ENCODE assay signal across 9 cellular contexts in genomic region chr19:1567116-1567847, GRCh38. TPM values are rescaled to one million over a fixed set of nuclear protein-coding genes. Genes with fewer than 3 reads are reported as not detected.
DNase-seq lines count a peak whose midpoint lies in the region; ATAC-seq, FAIRE-seq and TF ChIP-seq lines count a peak whose summit lies in the region.
"Had no signal": no experiment of that assay in that cellular context is flagged by ENCODE, and none has a peak within 500 bp of the region (broad histone marks: within the 10 kb centered on the region; RNA-seq: fewer than 3 reads in every experiment).

No MANE protein-coding gene starts in this region.

- no peak for FAIRE-seq in A549 (lab: Jason Lieb, UNC)

- TF ChIP-seq POLR2A in A549 (IDR thresholded peaks at IDR 0.05; ENCODE audit: low read length): no peak

- H3K36me3 ChIP-seq in mammary epithelial cell (ENCODE audit: insufficient read depth, low read length): no peaks in the 10 kb centered on the region
- no peaks in the 10 kb centered on the region for H3K36me3 ChIP-seq in liver (ENCODE audit: control insufficient read depth in 4 of 4, insufficient read depth in 3 of 4, low read depth in 1 of 4, low read length in 3 of 4)
- H3K36me3 ChIP-seq in urinary bladder (ENCODE audit: insufficient read depth): no peaks in the 10 kb centered on the region

- ATAC-seq in A549 (peak in 1 of 2 experiments; percentile 48; a peak in 4 of 6 replicates), GM18868 (IDR thresholded peaks at IDR 0.05; ENCODE audit: unreplicated experiment) (no peak), GM19035 (IDR thresholded peaks at IDR 0.05; ENCODE audit: unreplicated experiment) (no peak)

- H2AFZ ChIP-seq in mammary epithelial cell (ENCODE audit: low read depth, low read length): peak overlapping the region; percentile 81

- CTCF ChIA-PET in A549 (lab: Yijun Ruan, JAX): interaction anchor here (0.6 to 3.8 kb wide), 4 partner anchors 21 to 105 kb away, joined by 3 to 19 read pairs (median 4); no protein-coding TSS in a partner anchor
- CTCF ChIA-PET in mammary epithelial cell (lab: Charles Lee; ENCODE audit: low non-redundant PET): no interaction called here

- peaks cover 52% of the 10 kb centered on the region for H3K79me2 ChIP-seq in mammary epithelial cell (ENCODE audit: insufficient read depth, low read length)

- TF ChIP-seq RAD21 in A549 (conservative IDR thresholded peaks at IDR 0.05 in 1 of 2, IDR thresholded peaks at IDR 0.05 in 1 of 2): no peak
- TF ChIP-seq RAD21 in liver (IDR thresholded peaks at IDR 0.05): no peak

- POLR2A ChIA-PET in A549 (lab: Yijun Ruan, JAX): interaction anchor here (1.0 kb wide), 1 partner anchor 26 kb away, joined by 4 read pairs; no protein-coding TSS in a partner anchor

- H3K27me3 ChIP-seq in mammary epithelial cell (ENCODE audit: insufficient read depth, low read length) (no peaks in the 10 kb centered on the region), liver (ENCODE audit: control insufficient read depth in 4 of 4, insufficient read depth in 4 of 4, low read length in 3 of 4) (no peaks in the 10 kb centered on the region)

- no TSS peak for BruUV-seq in mammary epithelial cell (replicated peaks; lab: Mats Ljungman, UMichigan)

- H3K4me2 ChIP-seq in A549 (peak overlapping the region; percentile 98), mammary epithelial cell (ENCODE audit: insufficient read depth, low read depth, low read length) (peak overlapping the region; percentile 95)

- no CpG with 5 or more reads among the region's 108 CpGs for WGBS in A549 (ENCODE audit: missing lambda C conversion rate)
- 7% methylated on average over 6 of the region's 108 CpGs for WGBS in mammary epithelial cell (ENCODE audit: low coverage, missing lambda C conversion rate)
- 2% methylated on average over 108 of the region's 108 CpGs for WGBS in liver
- WGBS in urinary bladder: under 1% methylated on average over 107 of the region's 108 CpGs

- peak overlapping the region; percentile 76 for H3K4me3 ChIP-seq in A549
- peak overlapping the region; percentile 75 to 91 (median 84) for H3K4me3 ChIP-seq in mammary epithelial cell (replicated peaks in 1 of 3; ENCODE audit: insufficient read depth in 1 of 3, low read depth in 2 of 3, low read length in 3 of 3)
- H3K4me3 ChIP-seq in liver (ENCODE audit: low read depth in 1 of 3, low read length in 3 of 3): peak overlapping the region; percentile 9 to 82 (median 32)
- H3K4me3 ChIP-seq in urinary bladder (ENCODE audit: low read depth, low read length): peak overlapping the region; percentile 82

- H3K27ac ChIP-seq in A549: peak overlapping the region; percentile 82 to 92
- peak overlapping the region; percentile 60 for H3K27ac ChIP-seq in mammary epithelial cell (ENCODE audit: insufficient read depth, low read depth, low read length)
- H3K27ac ChIP-seq in liver (ENCODE audit: low read depth in 1 of 2, low read length in 2 of 2): peak overlapping the region in 1 of 2 donors; percentile 50
- H3K27ac ChIP-seq in urinary bladder (ENCODE audit: low read depth): peak overlapping the region; percentile 85

- H3K4me1 ChIP-seq in A549 (peaks cover 4% of the 10 kb centered on the region; the same call in 1 of the 3 replicates), mammary epithelial cell (ENCODE audit: insufficient read depth, low read length) (peaks cover 13% of the 10 kb centered on the region), liver (ENCODE audit: control insufficient read depth in 4 of 4, insufficient read depth in 4 of 4, low read length in 3 of 4) (peaks cover 0 to 12% (median 8%) of the 10 kb centered on the region in 4 donors), urinary bladder (ENCODE audit: insufficient read depth) (no peaks in the 10 kb centered on the region)

- dilution Hi-C loops in mammary epithelial cell (cut with HindIII; ENCODE audit: low sequenced_read_pairs): no loop called here

- H3K9ac ChIP-seq in mammary epithelial cell (ENCODE audit: insufficient read depth, low read length) (peak overlapping the region; percentile 55), liver (ENCODE audit: low read depth in 1 of 2, low read length in 2 of 2) (no peak overlapping the region)

- H3K9me3 ChIP-seq in A549 (no peaks in the 10 kb centered on the region), mammary epithelial cell (replicated peaks; ENCODE audit: insufficient read depth, low read length) (no peaks in the 10 kb centered on the region), liver (ENCODE audit: control insufficient read depth in 4 of 4, low read length in 3 of 4) (no peaks in the 10 kb centered on the region)

- no peaks in the 10 kb centered on the region for H4K20me1 ChIP-seq in mammary epithelial cell (ENCODE audit: insufficient read depth, low read length)

- TF ChIP-seq EP300 in A549 (IDR thresholded peaks at IDR 0.05): no peak

- intact Hi-C loops in mammary epithelial cell (cut with micrococcal nuclease): loop anchor here (2.0 kb wide), 1 partner anchor 24 kb away; no protein-coding TSS in a partner anchor

- DNase-seq in A549 (ENCODE audit: low read depth in 1 of 2, low spot score in 1 of 2) (no peak), HK-2 (ENCODE audit: unreplicated experiment) (peak; percentile 38), mammary epithelial cell (no peak), iPS-NIHi11 (ENCODE audit: low spot score) (no peak)

- TF ChIP-seq CTCF in A549 (IDR thresholded peaks at IDR 0.05) (no peak), mammary epithelial cell (conservative IDR thresholded peaks at IDR 0.05 in 1 of 2, IDR thresholded peaks at IDR 0.05 in 1 of 2; ENCODE audit: extremely low read depth in 1 of 2, insufficient read depth in 1 of 2, low read depth in 1 of 2, low read length in 2 of 2) (no peak), liver (IDR thresholded peaks at IDR 0.05; ENCODE audit: low read depth, low read length, missing input control) (no peak)

- in situ Hi-C loops in mammary epithelial cell (cut with MboI; ENCODE audit: low sequenced_read_pairs in 2 of 2): no loop called here

TF ChIP-seq in A549, 52 proteins besides CTCF, POLR2A, EP300 and RAD21 (continues in another document):
- TF ChIP-seq HOXB13 (CRISPR knock-in tag; IDR thresholded peaks at IDR 0.05; ENCODE audit: low read depth) (no peak), RNF2 (IDR thresholded peaks at IDR 0.05; ENCODE audit: borderline replicate concordance, low read depth) (no peak), SREBF2 (IDR thresholded peaks at IDR 0.05) (no peak)

TF ChIP-seq in liver, 16 proteins besides CTCF, POLR2A, EP300 and RAD21 (continues in another document):
- TF ChIP-seq RXRA (IDR thresholded peaks at IDR 0.05) (no peak), FOXA1 (IDR thresholded peaks at IDR 0.05) (no peak), HNF4G (IDR thresholded peaks at IDR 0.05) (no peak)

RNA-seq across cellular contexts. Expression of gene MEX3D, which starts 0.8 kb away (rescaled TPM):
- polyA plus RNA-seq in A549 (2011; rRNA removed) (1.4 and 2.1 TPM in 2 replicates), A549 (2017; fragmentation: RNase III; extraction: RNeasy Plus Mini Kit Qiagen cat#74134 plus additional on column Dnase treatment) (6.6 to 7.5 TPM (median 7.1 TPM) in 3 replicates), mammary epithelial cell (10.3 TPM), liver (1 to 10 TPM in 1 of 2 donors, under 1 TPM in 1; 0.92 to 4.4 TPM), urinary bladder (19.1 TPM)
- 6.7 and 13.1 TPM in 2 replicates for polyA plus RNA-seq in A549 (2012; cell fraction: cytosol; rRNA removed)
- 5.6 and 10.5 TPM in 2 replicates for polyA plus RNA-seq in A549 (2012; cell fraction: nucleus; rRNA removed)
- 2.9 and 4.6 TPM in 2 replicates for polyA minus RNA-seq in A549 (2011; rRNA and poly(A)+ RNA removed)
- total RNA-seq in mammary epithelial cell (10 to 100 TPM; 41.1 to 47.2 TPM), liver (1 to 10 TPM; 6.0 to 9.1 TPM), urinary bladder (24.2 TPM)
- polyA minus RNA-seq in mammary epithelial cell: 7.2 TPM

RNA-seq across cellular contexts. Expression of gene MBD3, which starts 25.4 kb away (rescaled TPM):
- polyA plus RNA-seq in A549 (2011; rRNA removed) (22.7 and 23.3 TPM in 2 replicates), A549 (2017; fragmentation: RNase III; extraction: RNeasy Plus Mini Kit Qiagen cat#74134 plus additional on column Dnase treatment) (35.1 to 41.4 TPM (median 39.2 TPM) in 3 replicates), mammary epithelial cell (42.7 TPM), liver (10 to 100 TPM; 12.4 to 52.0 TPM), urinary bladder (76.4 TPM)
- 50.2 and 74.9 TPM in 2 replicates for polyA plus RNA-seq in A549 (2012; cell fraction: cytosol; rRNA removed)
- polyA plus RNA-seq in A549 (2012; cell fraction: nucleus; rRNA removed): 112 and 145 TPM in 2 replicates
- polyA minus RNA-seq in A549 (2011; rRNA and poly(A)+ RNA removed): 24.3 and 28.8 TPM in 2 replicates
- total RNA-seq in mammary epithelial cell (10 to 100 TPM; 58.5 to 84.3 TPM), liver (10 to 100 TPM; 48.4 to 57.6 TPM), urinary bladder (32.5 TPM)
- 34.8 TPM for polyA minus RNA-seq in mammary epithelial cell

RNA-seq across cellular contexts. Expression of gene UQCR11, which starts 38.0 kb away (rescaled TPM):
- polyA plus RNA-seq in A549 (2011; rRNA removed): 111 and 136 TPM in 2 replicates
- 193 and 197 TPM in 2 replicates for polyA plus RNA-seq in A549 (2012; cell fraction: cytosol; rRNA removed)
- 82.8 and 84.5 TPM in 2 replicates for polyA plus RNA-seq in A549 (2012; cell fraction: nucleus; rRNA removed)
- 152 to 167 TPM (median 159 TPM) in 3 replicates for polyA plus RNA-seq in A549 (2017; fragmentation: RNase III; extraction: RNeasy Plus Mini Kit Qiagen cat#74134 plus additional on column Dnase treatment)
- polyA minus RNA-seq in A549 (2011; rRNA and poly(A)+ RNA removed): 19.2 and 23.4 TPM in 2 replicates
- 100 to 1,000 TPM in 1 of 2 donors, 10 to 100 TPM in 1; 28.3 to 250 TPM for total RNA-seq in mammary epithelial cell
- 114 TPM for polyA plus RNA-seq in mammary epithelial cell
- polyA minus RNA-seq in mammary epithelial cell: 3.8 TPM
- 10 to 100 TPM; 23.8 to 37.4 TPM for total RNA-seq in liver
- 100 to 1,000 TPM; 127 to 862 TPM for polyA plus RNA-seq in liver
- 33.3 TPM for total RNA-seq in urinary bladder
- 144 TPM for polyA plus RNA-seq in urinary bladder

RNA-seq across cellular contexts. Expression of gene PLK5, which starts 43.4 kb away (rescaled TPM):
- polyA plus RNA-seq in A549 (2011; rRNA removed) (not detected in 2 replicates), A549 (2017; fragmentation: RNase III; extraction: RNeasy Plus Mini Kit Qiagen cat#74134 plus additional on column Dnase treatment) (not detected in 3 replicates), mammary epithelial cell (not detected), liver (under 1 TPM in 1 of 2 donors, not detected in 1; 0.03 TPM), urinary bladder (2.3 TPM)
- polyA plus RNA-seq in A549 (2012; cell fraction: cytosol; rRNA removed): not detected in 2 replicates
- polyA plus RNA-seq in A549 (2012; cell fraction: nucleus; rRNA removed): 0.08 and 0.11 TPM in 2 replicates
- not detected in 2 replicates for polyA minus RNA-seq in A549 (2011; rRNA and poly(A)+ RNA removed)
- total RNA-seq in mammary epithelial cell (not detected), liver (not detected), urinary bladder (0.37 TPM)
- not detected for polyA minus RNA-seq in mammary epithelial cell
- total RNA-seq: dermis microvascular lymphatic vessel endothelial cell had no signal

RNA-seq across cellular contexts. Expression of gene ADAMTSL5, which starts 54.5 kb away (rescaled TPM):
- 1.4 and 2.3 TPM in 2 replicates for polyA plus RNA-seq in A549 (2011; rRNA removed)
- polyA plus RNA-seq in A549 (2012; cell fraction: cytosol; rRNA removed): 2.9 and 4.8 TPM in 2 replicates
- polyA plus RNA-seq in A549 (2012; cell fraction: nucleus; rRNA removed): 9.4 and 14.0 TPM in 2 replicates
- polyA plus RNA-seq in A549 (2017; fragmentation: RNase III; extraction: RNeasy Plus Mini Kit Qiagen cat#74134 plus additional on column Dnase treatment): 3.0 to 4.1 TPM (median 3.1 TPM) in 3 replicates
- polyA minus RNA-seq in A549 (2011; rRNA and poly(A)+ RNA removed): 2.1 and 2.2 TPM in 2 replicates
- total RNA-seq in mammary epithelial cell: 10 to 100 TPM in 1 of 2 donors, 1 to 10 TPM in 1; 5.3 to 21.9 TPM
- polyA plus RNA-seq in mammary epithelial cell: 6.0 TPM
- not detected for polyA minus RNA-seq in mammary epithelial cell
- under 1 TPM; 0.09 to 0.75 TPM for total RNA-seq in liver
- 1 to 10 TPM; 1.4 to 1.8 TPM for polyA plus RNA-seq in liver
- 4.1 TPM for total RNA-seq in urinary bladder
- polyA plus RNA-seq in urinary bladder: 9.4 TPM
- total RNA-seq: dermis microvascular lymphatic vessel endothelial cell had no signal

Comparison
In these comparisons a context has a peak if more than half of its experiments do, and no peak if none do; other contexts are left out.
1. H3K4me3 ChIP-seq: peak in every context shown above with its lines; median percentile 84 in mammary epithelial cell; 82 in urinary bladder; 76 in A549; 32 in liver.